18 cellular contexts compared by ENCODE assay signal in genomic region chr5:142420521-142420920, GRCh38.
DNase-seq lines count a peak whose midpoint lies in the region; ATAC-seq and TF ChIP-seq lines count a peak whose summit lies in the region.
"Had no signal": no experiment of that assay in that cellular context is flagged by ENCODE, and none has a peak within 500 bp of the region (broad histone marks: within the 10 kb centered on the region; RNA-seq: fewer than 3 reads in every experiment).

No MANE protein-coding gene starts in this region.

- peaks cover 17% of the 10 kb centered on the region for H3K4me1 Mint-ChIP-seq in endodermal cell
- H3K4me1 Mint-ChIP-seq in activated CD4-positive, alpha-beta T cell treated with anti-CD3 and anti-CD28 coated beads, Interleukin-2, amount 10 ng/mL, durations not matched to agents 24 days and 14 days = peaks cover 29% of the 10 kb centered on the region

- H3K36me3 ChIP-seq in BLaER1 = no peaks in the 10 kb centered on the region
- no peaks in the 10 kb centered on the region for H3K36me3 ChIP-seq in endodermal cell (ENCODE audit: control insufficient read depth, insufficient read depth, low read length)
- H3K36me3 ChIP-seq in tibial nerve = no peaks in the 10 kb centered on the region
- H3K36me3 ChIP-seq: adrenal gland, Peyer's patch, thoracic aorta had no signal

- H3K9me3 ChIP-seq in BLaER1 = peaks cover 13% of the 10 kb centered on the region
- H3K9me3 ChIP-seq in endodermal cell (ENCODE audit: control insufficient read depth, low read length) = no peaks in the 10 kb centered on the region
- H3K9me3 ChIP-seq in tibial nerve = no peaks in the 10 kb centered on the region
- H3K9me3 ChIP-seq: adrenal gland, Peyer's patch, thoracic aorta had no signal

- H3K27ac ChIP-seq in BLaER1 (peak overlapping the region; percentile 72), endodermal cell (ENCODE audit: low read depth, low read length) (peak overlapping the region; percentile 40), tibial nerve (no peak overlapping the region)
- H3K27ac ChIP-seq: adrenal gland, hepatocyte, thoracic aorta had no signal

- no peaks in the 10 kb centered on the region for H3K9me3 Mint-ChIP-seq in endodermal cell
- no peaks in the 10 kb centered on the region for H3K9me3 Mint-ChIP-seq in activated CD4-positive, alpha-beta T cell treated with anti-CD3 and anti-CD28 coated beads, Interleukin-2, amount 10 ng/mL, durations not matched to agents 24 days and 14 days

- TF ChIP-seq EP300 in tibial nerve (IDR thresholded peaks at IDR 0.05) = no peak

- no peaks in the 10 kb centered on the region for H3K27me3 ChIP-seq in BLaER1
- H3K27me3 ChIP-seq in endodermal cell (ENCODE audit: control insufficient read depth, insufficient read depth, low read length, poor library complexity, severe bottlenecking) = no peaks in the 10 kb centered on the region
- H3K27me3 ChIP-seq in tibial nerve = no peaks in the 10 kb centered on the region
- H3K27me3 ChIP-seq: adrenal gland, hepatocyte, Peyer's patch had no signal

- no peak overlapping the region for H3K4me3 Mint-ChIP-seq in endodermal cell
- no peak overlapping the region for H3K4me3 Mint-ChIP-seq in activated CD4-positive, alpha-beta T cell treated with anti-CD3 and anti-CD28 coated beads, Interleukin-2, amount 10 ng/mL, durations not matched to agents 24 days and 14 days

- intact Hi-C loops in activated CD4-positive, alpha-beta T cell treated with anti-CD3 and anti-CD28 coated beads, Interleukin-2, amount 10 ng/mL, durations not matched to agents 24 days and 14 days (cut with micrococcal nuclease) = no loop called here

- peak; percentile 38 for DNase-seq in NCI-H1694 (lab: John Stamatoyannopoulos, UW)
- DNase-seq in endodermal cell = no peak
- DNase-seq in tibial nerve (ENCODE audit: low spot score in 2 of 2) = no peak
- DNase-seq in stimulated activated CD4-positive, alpha-beta T cell treated with anti-CD3 and anti-CD28 coated beads, Interleukin-4, amount 100 ng/mL, for 4 hours = no peak
- DNase-seq in activated CD4-positive, alpha-beta T cell treated with anti-CD3 and anti-CD28 coated beads, Interleukin-2, amount 10 ng/mL, durations not matched to agents 24 days and 14 days = no peak
- DNase-seq: adrenal gland; central memory CD4-positive, alpha-beta T cell; DMS153; effector memory CD4-positive, alpha-beta T cell; Kasumi-1; kidney; NCI-H748 treated with DMSO at 0.1 percent for 48 hours; Peyer's patch had no signal

- peak overlapping the region; percentile 70 for H3K4me2 ChIP-seq in BLaER1
- H3K4me2 ChIP-seq: hepatocyte had no signal

- no peak overlapping the region for H3K27ac Mint-ChIP-seq in endodermal cell
- H3K27ac Mint-ChIP-seq in activated CD4-positive, alpha-beta T cell treated with anti-CD3 and anti-CD28 coated beads, Interleukin-2, amount 10 ng/mL, durations not matched to agents 24 days and 14 days = no peak overlapping the region

- 84 to 90% methylated on average over 1 to 2 of the region's 2 CpGs for WGBS in endodermal cell (ENCODE audit: insufficient coverage in 1 of 2, insufficient read length in 1 of 2), 2 experiments
- WGBS in tibial nerve, 2 donors = 40 to 50% methylated on average over 2 of the region's 2 CpGs

- H4K20me1 ChIP-seq in BLaER1 = no peaks in the 10 kb centered on the region

- no peak for TF ChIP-seq POLR2A in tibial nerve (IDR thresholded peaks at IDR 0.05)

- no peak overlapping the region for H3K9ac ChIP-seq in BLaER1
- no peak overlapping the region for H3K9ac ChIP-seq in endodermal cell (ENCODE audit: extremely low read depth, low read length, poor library complexity, severe bottlenecking)

- TF ChIP-seq CTCF in endodermal cell (conservative IDR thresholded peaks at IDR 0.05) (no peak), tibial nerve (IDR thresholded peaks at IDR 0.05) (no peak)

- H3K4me1 ChIP-seq in BLaER1 (peaks cover 57% of the 10 kb centered on the region), endodermal cell (ENCODE audit: control insufficient read depth, insufficient read depth, low read length) (peaks cover 13% of the 10 kb centered on the region), tibial nerve (peaks cover 0 to 3% (median 2%) of the 10 kb centered on the region in 4 donors)

- ATAC-seq in GM18511 (IDR thresholded peaks at IDR 0.05; ENCODE audit: unreplicated experiment) (peak; percentile 32), HG02610 (IDR thresholded peaks at IDR 0.05; ENCODE audit: unreplicated experiment) (no peak)

- H3K27me3 Mint-ChIP-seq in endodermal cell (ENCODE audit: insufficient read depth) = no peaks in the 10 kb centered on the region
- peaks cover 3% of the 10 kb centered on the region for H3K27me3 Mint-ChIP-seq in activated CD4-positive, alpha-beta T cell treated with anti-CD3 and anti-CD28 coated beads, Interleukin-2, amount 10 ng/mL, durations not matched to agents 24 days and 14 days

- H3K4me3 ChIP-seq in BLaER1 (no peak overlapping the region), endodermal cell (ENCODE audit: low read length) (no peak overlapping the region), tibial nerve (no peak overlapping the region)
- H3K4me3 ChIP-seq: adrenal gland, hepatocyte, Peyer's patch, thoracic aorta had no signal

- no peaks in the 10 kb centered on the region for H3K36me3 Mint-ChIP-seq in endodermal cell (ENCODE audit: low read depth)
- H3K36me3 Mint-ChIP-seq in activated CD4-positive, alpha-beta T cell treated with anti-CD3 and anti-CD28 coated beads, Interleukin-2, amount 10 ng/mL, durations not matched to agents 24 days and 14 days (ENCODE audit: low read depth) = no peaks in the 10 kb centered on the region

Comparison
In these comparisons a context has a peak if more than half of its experiments do, and no peak if none do; other contexts are left out.
1. H3K27ac ChIP-seq: peak in BLaER1 (single experiment) and endodermal cell (single experiment); none in tibial nerve (0 of 4).